ENCODE assay signal across 26 cellular contexts in the genomic region with DNA sequence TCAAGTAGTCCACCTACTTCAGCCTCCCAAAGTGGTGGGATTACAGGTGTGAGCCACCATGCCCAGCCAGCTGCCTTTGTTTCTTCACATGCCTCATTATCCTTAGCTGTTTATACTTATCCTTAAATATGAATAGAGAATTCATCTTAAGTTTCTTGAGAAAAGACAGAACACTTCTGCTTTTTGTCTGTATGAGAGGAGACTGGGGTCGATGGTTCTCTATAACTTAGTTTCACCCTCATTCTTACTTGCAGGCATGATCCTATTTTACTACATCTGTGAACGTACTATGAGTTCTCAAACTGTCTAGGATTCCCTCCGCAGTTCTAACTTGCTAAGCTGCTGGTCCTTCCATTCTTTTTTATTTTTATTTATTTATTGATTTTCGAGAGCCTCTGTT. TPM values are rescaled to one million over a fixed set of nuclear protein-coding genes. Genes with fewer than 3 reads are reported as not detected.
A peak's percentile ranks its signal among the peaks of the same experiment; 100 is the strongest.
DNase-seq lines count a peak whose midpoint lies in the region; ATAC-seq and TF ChIP-seq lines count a peak whose summit lies in the region.
"Had no signal": no experiment of that assay in that cellular context is flagged by ENCODE, and none has a peak within 500 bp of the region (broad histone marks: within the 10 kb centered on the region; RNA-seq: fewer than 3 reads in every experiment).

No MANE protein-coding gene starts in this region.

- H3K79me1 ChIP-seq in trophoblast cell (ENCODE audit: low read length) = no peaks in the 10 kb centered on the region

- dilution Hi-C loops in mammary epithelial cell (cut with HindIII; ENCODE audit: low sequenced_read_pairs) = no loop called here

- peaks cover 8% of the 10 kb centered on the region for H3K79me2 ChIP-seq in trophoblast cell (ENCODE audit: control insufficient read depth, insufficient read depth, low read length, poor library complexity)
- peaks cover 82% of the 10 kb centered on the region for H3K79me2 ChIP-seq in mammary epithelial cell (ENCODE audit: insufficient read depth, low read length)

- no TSS peak for BruUV-seq in mammary epithelial cell (replicated peaks; lab: Mats Ljungman, UMichigan)

- no peak overlapping the region for H2BK120ac ChIP-seq in trophoblast cell (ENCODE audit: insufficient read depth, low read length, poor library complexity)

- H4K12ac ChIP-seq in trophoblast cell (ENCODE audit: low read depth, low read length) = no peak overlapping the region

- peak overlapping the region; percentile 53 for H3K27ac Mint-ChIP-seq in activated B cell treated with CpG ODN at 0.5 μM for 24 hours

- no peak for TF ChIP-seq POLR2A in Peyer's patch (IDR thresholded peaks at IDR 0.05)

- no peak overlapping the region for H3K4me3 ChIP-seq in trophoblast cell (ENCODE audit: low read depth, low read length)
- H3K4me3 ChIP-seq in WERI-Rb-1 (ENCODE audit: low read depth, low read length) = no peak overlapping the region
- no peak overlapping the region for H3K4me3 ChIP-seq in Peyer's patch
- no peak overlapping the region for H3K4me3 ChIP-seq in mammary epithelial cell (replicated peaks in 1 of 3; ENCODE audit: insufficient read depth in 1 of 3, low read depth in 2 of 3, low read length in 3 of 3)
- H3K4me3 ChIP-seq: esophagus muscularis mucosa, mucosa of descending colon, PC-9, SJCRH30, skin epidermis, tibial artery had no signal

- peak overlapping the region; percentile 36 for H3K4me3 Mint-ChIP-seq in activated B cell treated with CpG ODN at 0.5 μM for 24 hours
- H3K4me3 Mint-ChIP-seq: brain, T-helper 17 cell had no signal

- H3K4ac ChIP-seq in trophoblast cell (ENCODE audit: low read depth, low read length) = peak overlapping the region; percentile 40

- peaks cover 85% of the 10 kb centered on the region for H3K4me1 Mint-ChIP-seq in activated B cell treated with CpG ODN at 0.5 μM for 24 hours

- H3K27me3 ChIP-seq in trophoblast cell (ENCODE audit: insufficient read depth, low read length) (no peaks in the 10 kb centered on the region), WERI-Rb-1 (ENCODE audit: insufficient read depth, low read depth, severe bottlenecking) (no peaks in the 10 kb centered on the region), Peyer's patch (no peaks in the 10 kb centered on the region), mammary epithelial cell (ENCODE audit: insufficient read depth, low read length) (no peaks in the 10 kb centered on the region)
- H3K27me3 ChIP-seq: esophagus muscularis mucosa, SJCRH30, tibial artery had no signal

- no peak overlapping the region for H3K23ac ChIP-seq in trophoblast cell (ENCODE audit: low read length)

- H4K91ac ChIP-seq in trophoblast cell (ENCODE audit: low read depth, low read length) = no peak overlapping the region

- H3K9me3 Mint-ChIP-seq in activated B cell treated with CpG ODN at 0.5 μM for 24 hours = no peaks in the 10 kb centered on the region

- H3K4me2 ChIP-seq in trophoblast cell (ENCODE audit: low read length) (no peak overlapping the region), mammary epithelial cell (ENCODE audit: insufficient read depth, low read depth, low read length) (no peak overlapping the region)
- H3K4me2 ChIP-seq: PC-9 had no signal

- TF ChIP-seq CTCF in activated B cell treated with CpG ODN at 0.5 μM for 24 hours (IDR thresholded peaks at IDR 0.05) (no peak), WERI-Rb-1 (IDR thresholded peaks at IDR 0.05; ENCODE audit: low read depth, low read length) (no peak), Peyer's patch (IDR thresholded peaks at IDR 0.05) (no peak), mammary epithelial cell (conservative IDR thresholded peaks at IDR 0.05 in 1 of 2, IDR thresholded peaks at IDR 0.05 in 1 of 2; ENCODE audit: extremely low read depth in 1 of 2, insufficient read depth in 1 of 2, low read depth in 1 of 2, low read length in 2 of 2) (no peak)

- peak; percentile 40 for ATAC-seq in activated B cell treated with CpG ODN at 0.5 μM for 24 hours (ENCODE audit: low read depth)
- ATAC-seq: HCT116, mucosa of descending colon, T-helper 17 cell had no signal

- H3K14ac ChIP-seq in trophoblast cell (ENCODE audit: low read length) = no peak overlapping the region

- intact Hi-C loops in activated B cell treated with CpG ODN at 0.5 μM for 24 hours (cut with micrococcal nuclease) = no loop called here
- intact Hi-C loops in mammary epithelial cell (cut with micrococcal nuclease) = no loop called here

- no peak overlapping the region for H2BK5ac ChIP-seq in trophoblast cell (ENCODE audit: low read depth, low read length, poor library complexity)

- no peak overlapping the region for H2AK5ac ChIP-seq in trophoblast cell (ENCODE audit: low read length)

- H2BK12ac ChIP-seq in trophoblast cell (ENCODE audit: low read length) = no peak overlapping the region

- no peak overlapping the region for H3K27ac ChIP-seq in trophoblast cell (ENCODE audit: low read depth, low read length)
- no peak overlapping the region for H3K27ac ChIP-seq in WERI-Rb-1
- H3K27ac ChIP-seq in Peyer's patch = no peak overlapping the region
- no peak overlapping the region for H3K27ac ChIP-seq in mammary epithelial cell (ENCODE audit: insufficient read depth, low read depth, low read length)
- H3K27ac ChIP-seq: esophagus muscularis mucosa, PC-9, SJCRH30, skin epidermis, tibial artery had no signal

- H3K9me3 ChIP-seq in trophoblast cell (ENCODE audit: insufficient read depth, low read depth, low read length) (no peaks in the 10 kb centered on the region), WERI-Rb-1 (ENCODE audit: severe bottlenecking) (no peaks in the 10 kb centered on the region), Peyer's patch (no peaks in the 10 kb centered on the region), mammary epithelial cell (replicated peaks; ENCODE audit: insufficient read depth, low read length) (no peaks in the 10 kb centered on the region)
- H3K9me3 ChIP-seq: esophagus muscularis mucosa, mucosa of descending colon, SJCRH30, tibial artery had no signal

- CTCF ChIA-PET in activated B cell treated with CpG ODN at 0.5 μM for 24 hours (lab: Charles Lee) = no interaction called here
- CTCF ChIA-PET in mammary epithelial cell (lab: Charles Lee; ENCODE audit: low non-redundant PET) = interaction anchor here (0.6 kb wide), 1 partner anchor 326 kb away, joined by 5 read pairs; no protein-coding TSS in a partner anchor

- POLR2A ChIA-PET in activated B cell treated with CpG ODN at 0.5 μM for 24 hours (lab: Charles Lee) = interaction anchor here (1.3 kb wide), 1 partner anchor 21 kb away, joined by 3 read pairs; the partner anchor contains the start of gene PPM1B

- H3K36me3 Mint-ChIP-seq in activated B cell treated with CpG ODN at 0.5 μM for 24 hours (ENCODE audit: low read depth) = peaks cover 18% of the 10 kb centered on the region

- H3K18ac ChIP-seq in trophoblast cell (ENCODE audit: low read length) = no peak overlapping the region

- no peak overlapping the region for H3K9ac ChIP-seq in trophoblast cell (ENCODE audit: low read length)
- no peak overlapping the region for H3K9ac ChIP-seq in mammary epithelial cell (ENCODE audit: insufficient read depth, low read length)

- H3K36me3 ChIP-seq in trophoblast cell (ENCODE audit: control insufficient read depth in 1 of 2, insufficient read depth in 2 of 2, low read length in 2 of 2) = peaks cover 0 to 4% of the 10 kb centered on the region in 2 experiments
- H3K36me3 ChIP-seq in WERI-Rb-1 = peaks cover 1% of the 10 kb centered on the region; the same call in 1 of the 2 replicates
- no peaks in the 10 kb centered on the region for H3K36me3 ChIP-seq in Peyer's patch
- no peaks in the 10 kb centered on the region for H3K36me3 ChIP-seq in mammary epithelial cell (ENCODE audit: insufficient read depth, low read length)
- H3K36me3 ChIP-seq: esophagus muscularis mucosa, tibial artery had no signal

- H3K4me1 ChIP-seq in trophoblast cell (ENCODE audit: control insufficient read depth in 1 of 2, insufficient read depth in 2 of 2, low read length in 2 of 2) (no peaks in the 10 kb centered on the region), Peyer's patch (no peaks in the 10 kb centered on the region), mammary epithelial cell (ENCODE audit: insufficient read depth, low read length) (no peaks in the 10 kb centered on the region)
- H3K4me1 ChIP-seq: SJCRH30 had no signal

- H4K8ac ChIP-seq in trophoblast cell (ENCODE audit: low read depth, low read length) = no peak overlapping the region

- H2AFZ ChIP-seq in trophoblast cell (ENCODE audit: insufficient read depth, low read length, poor library complexity) (no peak overlapping the region), mammary epithelial cell (ENCODE audit: low read depth, low read length) (no peak overlapping the region)
- H2AFZ ChIP-seq: PC-9 had no signal

- WGBS in trophoblast cell (ENCODE audit: extremely low coverage, insufficient coverage, insufficient read length) = no CpG with 5 or more reads among the region's 4 CpGs
- WGBS in mammary epithelial cell (ENCODE audit: low coverage, missing lambda C conversion rate) = 98% methylated on average over 4 of the region's 4 CpGs

- in situ Hi-C loops in KBM-7 (cut with MboI; ENCODE audit: low pct_unique_long_range_greater_than_20kb, low sequenced_read_pairs) (no loop called here), mammary epithelial cell (cut with MboI; ENCODE audit: low sequenced_read_pairs in 2 of 2) (no loop called here)

- H3K27me3 Mint-ChIP-seq in activated B cell treated with CpG ODN at 0.5 μM for 24 hours = no peaks in the 10 kb centered on the region
- H3K27me3 Mint-ChIP-seq: brain, T-helper 17 cell had no signal

- no peaks in the 10 kb centered on the region for H4K20me1 ChIP-seq in mammary epithelial cell (ENCODE audit: insufficient read depth, low read length)

- DNase-seq in SKM-1 treated with dmso at 0.1 percent for 144 hours (lab: John Stamatoyannopoulos, UW; ENCODE audit: unreplicated experiment) = peak; percentile 2
- DNase-seq in SKM-1 (lab: John Stamatoyannopoulos, UW; ENCODE audit: unreplicated experiment) = no peak
- DNase-seq in KBM-7 = peak; percentile 15
- no peak for DNase-seq in activated B cell treated with CpG ODN at 0.5 μM for 24 hours
- DNase-seq in trophoblast cell = no peak
- no peak for DNase-seq in WERI-Rb-1
- no peak for DNase-seq in Peyer's patch
- no peak for DNase-seq in mammary epithelial cell
- DNase-seq: AML-193; DND-41; effector memory CD4-positive, alpha-beta T cell; islet precursor cell; mucosa of descending colon; NCI-H1092; NCI-H187 treated with DMSO at 0.1 percent for 48 hours; NCI-H748 treated with DMSO at 0.1 percent for 48 hours; PC-9; SJCRH30; stimulated activated CD4-positive, alpha-beta T cell treated with anti-CD3 and anti-CD28 coated beads, Interleukin-2, amount 100 ng/mL, for 24 hours; stimulated activated naive CD4-positive, alpha-beta T cell treated with Interleukin-2 at 50 U/mL for 16 hours; T-helper 17 cell; tibial artery had no signal

RNA-seq across cellular contexts. Expression of gene PPM1B, which starts 20.4 kb away (rescaled TPM):
- total RNA-seq in activated B cell treated with CpG ODN at 0.5 μM for 24 hours (51.6 and 55.2 TPM in 2 replicates), Peyer's patch (10 to 100 TPM; 43.7 to 79.2 (median 57.3) TPM), mammary epithelial cell (10 to 100 TPM; 19.0 to 34.0 TPM)
- 257 and 270 TPM in 2 replicates for polyA plus RNA-seq in trophoblast cell (2013)
- polyA plus RNA-seq in mammary epithelial cell = 9.7 TPM
- 31.6 TPM for polyA minus RNA-seq in mammary epithelial cell

Comparison
In these comparisons a context has a peak if more than half of its experiments do, and no peak if none do; other contexts are left out.
1. DNase-seq: peak in SKM-1 treated with dmso at 0.1 percent for 144 hours (single experiment) and KBM-7 (single experiment); none in SKM-1 (single experiment), activated B cell treated with CpG ODN at 0.5 μM for 24 hours (single experiment), trophoblast cell (0 of 2), WERI-Rb-1 (single experiment), Peyer's patch (0 of 3) and mammary epithelial cell (single experiment).